In the genomic region with DNA sequence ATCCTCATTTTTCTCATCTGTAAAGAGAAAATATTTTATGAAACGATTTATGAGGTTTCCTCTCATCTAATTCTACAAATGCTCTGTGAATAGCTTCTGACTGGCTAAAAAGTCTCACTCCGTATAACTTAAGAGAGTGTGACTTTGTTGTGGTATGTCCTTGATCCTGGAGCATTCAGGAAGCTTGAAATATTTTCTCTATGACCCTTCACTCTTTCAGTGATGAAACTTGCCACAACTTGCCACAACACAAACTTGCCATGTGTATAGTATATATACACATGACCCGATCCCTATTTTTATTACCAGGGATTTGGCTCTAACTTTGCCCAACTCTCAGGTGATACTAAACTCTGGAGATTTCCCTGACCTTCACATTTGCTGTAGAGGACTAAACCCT, we compare ENCODE assay signal across 15 cellular contexts.
"Had no signal": no experiment of that assay in that cellular context is flagged by ENCODE, and none has a peak within 500 bp of the region (broad histone marks: within the 10 kb centered on the region; RNA-seq: fewer than 3 reads in every experiment).

No MANE protein-coding gene starts in this region.

- H2AFZ ChIP-seq: hepatocyte had no signal

- H3K36me3 ChIP-seq: gastroesophageal sphincter, neutrophil, right atrium auricular region had no signal

- H3K4me2 ChIP-seq: hepatocyte had no signal

- H3K9me3 ChIP-seq: gastroesophageal sphincter, neutrophil, right atrium auricular region had no signal

- H3K27me3 ChIP-seq: gastroesophageal sphincter, hepatocyte, neutrophil, right atrium auricular region had no signal

- DNase-seq: activated CD4-positive, alpha-beta T cell treated with anti-CD3 and anti-CD28 coated beads, Interleukin-2, amount 50 U/mL, for 4 hours; activated CD8-positive, alpha-beta memory T cell treated with anti-CD3 and anti-CD28 coated beads, Interleukin-2, amount 10 ng/mL, durations not matched to agents 7 days and 5 days; activated effector memory CD4-positive, alpha-beta T cell treated with Interleukin-2 at 50 U/mL for 16 hours; activated T-cell treated with anti-CD3 and anti-CD28 coated beads, Interleukin-2, amount 50 U/mL, for 24 hours; naive thymus-derived CD4-positive, alpha-beta T cell; small intestine had no signal

- H3K36me3 Mint-ChIP-seq: activated naive CD4-positive, alpha-beta T cell treated with anti-CD3 and anti-CD28 coated beads, Interleukin-2, amount 50 U/mL, for 24 hours; naive thymus-derived CD4-positive, alpha-beta T cell; stimulated activated memory B cell treated with anti-CD40 and anti-IgM and Interleukin-4, amounts not matched to agents 10 μg/mL and 1 μg/mL and 100 μg/mL, for 72 hours; type B pancreatic cell had no signal

- H3K27me3 Mint-ChIP-seq: stimulated activated memory B cell treated with anti-CD40 and anti-IgM and Interleukin-4, amounts not matched to agents 10 μg/mL and 1 μg/mL and 100 μg/mL, for 72 hours; type B pancreatic cell had no signal

- H3K4me3 Mint-ChIP-seq: activated CD8-positive, alpha-beta memory T cell treated with anti-CD3 and anti-CD28 coated beads, Interleukin-2, amount 10 ng/mL, durations not matched to agents 7 days and 5 days; activated naive CD4-positive, alpha-beta T cell treated with anti-CD3 and anti-CD28 coated beads, Interleukin-2, amount 50 U/mL, for 24 hours; activated T-cell treated with anti-CD3 and anti-CD28 coated beads, Interleukin-2, amount 50 U/mL, for 24 hours; naive thymus-derived CD4-positive, alpha-beta T cell; stimulated activated memory B cell treated with anti-CD40 and anti-IgM and Interleukin-4, amounts not matched to agents 10 μg/mL and 1 μg/mL and 100 μg/mL, for 72 hours; T-helper 2 cell treated with Interferon-gamma antibody and Interleukin-4, amounts not matched to agents 5 μg/mL and 100 μg/mL, for 36 hours; type B pancreatic cell had no signal

- H3K4me3 ChIP-seq: gastroesophageal sphincter, hepatocyte, lung, right atrium auricular region had no signal

- H3K27ac ChIP-seq: gastroesophageal sphincter, hepatocyte, neutrophil, right atrium auricular region had no signal

- H3K4me1 ChIP-seq: right atrium auricular region had no signal

- H3K9me3 Mint-ChIP-seq: activated naive CD4-positive, alpha-beta T cell treated with anti-CD3 and anti-CD28 coated beads, Interleukin-2, amount 50 U/mL, for 24 hours; activated T-cell treated with anti-CD3 and anti-CD28 coated beads, Interleukin-2, amount 50 U/mL, for 24 hours; naive thymus-derived CD4-positive, alpha-beta T cell; stimulated activated memory B cell treated with anti-CD40 and anti-IgM and Interleukin-4, amounts not matched to agents 10 μg/mL and 1 μg/mL and 100 μg/mL, for 72 hours; T-helper 2 cell treated with Interferon-gamma antibody and Interleukin-4, amounts not matched to agents 5 μg/mL and 100 μg/mL, for 36 hours; type B pancreatic cell had no signal

- H3K4me1 Mint-ChIP-seq: activated naive CD4-positive, alpha-beta T cell treated with anti-CD3 and anti-CD28 coated beads, Interleukin-2, amount 50 U/mL, for 24 hours; stimulated activated memory B cell treated with anti-CD40 and anti-IgM and Interleukin-4, amounts not matched to agents 10 μg/mL and 1 μg/mL and 100 μg/mL, for 72 hours had no signal

- ATAC-seq: activated CD8-positive, alpha-beta memory T cell treated with anti-CD3 and anti-CD28 coated beads, Interleukin-2, amount 10 ng/mL, durations not matched to agents 7 days and 5 days; gastroesophageal sphincter; naive thymus-derived CD4-positive, alpha-beta T cell; stimulated activated memory B cell treated with anti-CD40 and anti-IgM and Interleukin-4, amounts not matched to agents 10 μg/mL and 1 μg/mL and 100 μg/mL, for 72 hours had no signal

- H3K27ac Mint-ChIP-seq: activated CD8-positive, alpha-beta memory T cell treated with anti-CD3 and anti-CD28 coated beads, Interleukin-2, amount 10 ng/mL, durations not matched to agents 7 days and 5 days; activated naive CD4-positive, alpha-beta T cell treated with anti-CD3 and anti-CD28 coated beads, Interleukin-2, amount 50 U/mL, for 24 hours; activated T-cell treated with anti-CD3 and anti-CD28 coated beads, Interleukin-2, amount 50 U/mL, for 24 hours; naive thymus-derived CD4-positive, alpha-beta T cell; stimulated activated memory B cell treated with anti-CD40 and anti-IgM and Interleukin-4, amounts not matched to agents 10 μg/mL and 1 μg/mL and 100 μg/mL, for 72 hours; T-helper 2 cell treated with Interferon-gamma antibody and Interleukin-4, amounts not matched to agents 5 μg/mL and 100 μg/mL, for 36 hours; type B pancreatic cell had no signal
